ENCODE assay signal across 1 cellular context in genomic region chr19:32336259-32337111, GRCh38.
TF ChIP-seq lines count a peak whose summit lies in the region.

No MANE protein-coding gene starts in this region.

TF ChIP-seq in GM23338, 12 proteins besides CTCF, POLR2A, EP300 and RAD21 (continued from another document):
- TF ChIP-seq REST (IDR thresholded peaks at IDR 0.05; ENCODE audit: unreplicated experiment): no peak
